ENCODE assay signal across 27 cellular contexts in genomic region chr9:37496020-37496419, GRCh38. TPM values are rescaled to one million over a fixed set of nuclear protein-coding genes. Genes with fewer than 3 reads are reported as not detected.
A peak's percentile ranks its signal among the peaks of the same experiment; 100 is the strongest.
DNase-seq lines count a peak whose midpoint lies in the region; ATAC-seq and TF ChIP-seq lines count a peak whose summit lies in the region.
"Had no signal": no experiment of that assay in that cellular context is flagged by ENCODE, and none has a peak within 500 bp of the region (broad histone marks: within the 10 kb centered on the region; RNA-seq: fewer than 3 reads in every experiment).

No MANE protein-coding gene starts in this region.

- peaks cover 5% of the 10 kb centered on the region for H3K4me1 Mint-ChIP-seq in activated CD8-positive, alpha-beta T cell treated with anti-CD3 and anti-CD28 coated beads for 36 hours (ENCODE audit: low read depth)
- peaks cover 5% of the 10 kb centered on the region for H3K4me1 Mint-ChIP-seq in activated CD8-positive, alpha-beta T cell treated with anti-CD3 and anti-CD28 coated beads, Interleukin-2, amount 10 ng/mL, durations not matched to agents 7 days and 5 days (ENCODE audit: low read depth)
- H3K4me1 Mint-ChIP-seq in T-helper 17 cell (peaks cover 5% of the 10 kb centered on the region), memory B cell (no peaks in the 10 kb centered on the region), Calu3 (ENCODE audit: low read depth, unreplicated experiment) (no peaks in the 10 kb centered on the region)
- H3K4me1 Mint-ChIP-seq: H9 had no signal

- BruUV-seq in Calu3 (replicated peaks; lab: Mats Ljungman, UMichigan): no TSS peak

- H3K4me1 ChIP-seq in thoracic aorta (ENCODE audit: control insufficient read depth in 1 of 2, low read depth in 2 of 2): peaks cover 5 to 18% of the 10 kb centered on the region in 2 donors
- H3K4me1 ChIP-seq: BLaER1 had no signal

- ATAC-seq in activated CD8-positive, alpha-beta T cell treated with anti-CD3 and anti-CD28 coated beads for 36 hours: no peak
- no peak for ATAC-seq in activated CD8-positive, alpha-beta T cell treated with anti-CD3 and anti-CD28 coated beads, Interleukin-2, amount 10 ng/mL, durations not matched to agents 7 days and 5 days
- ATAC-seq in T-helper 17 cell (no peak), memory B cell (ENCODE audit: low read depth) (no peak), thoracic aorta (ENCODE audit: insufficient number of reproducible peaks, low FRiP score, low read depth) (no peak), HG03378 (IDR thresholded peaks at IDR 0.05; ENCODE audit: unreplicated experiment) (no peak)
- ATAC-seq: Panc1 had no signal

- H3K36me3 Mint-ChIP-seq in activated CD8-positive, alpha-beta T cell treated with anti-CD3 and anti-CD28 coated beads for 36 hours (ENCODE audit: low read depth): peaks cover 64% of the 10 kb centered on the region
- H3K36me3 Mint-ChIP-seq in activated CD8-positive, alpha-beta T cell treated with anti-CD3 and anti-CD28 coated beads, Interleukin-2, amount 10 ng/mL, durations not matched to agents 7 days and 5 days (ENCODE audit: low read depth): peaks cover 69% of the 10 kb centered on the region
- H3K36me3 Mint-ChIP-seq in T-helper 17 cell (ENCODE audit: low read depth) (peaks cover 5% of the 10 kb centered on the region), memory B cell (peaks cover 28% of the 10 kb centered on the region), Calu3 (ENCODE audit: insufficient read depth, unreplicated experiment) (peaks cover 5% of the 10 kb centered on the region)

- CTCF ChIA-PET in activated CD8-positive, alpha-beta T cell treated with anti-CD3 and anti-CD28 coated beads for 36 hours (lab: Charles Lee): interaction anchor here (0.7 kb wide), 1 partner anchor 8 kb away, joined by 3 read pairs; no protein-coding TSS in a partner anchor
- CTCF ChIA-PET in activated CD8-positive, alpha-beta T cell treated with anti-CD3 and anti-CD28 coated beads, Interleukin-2, amount 10 ng/mL, durations not matched to agents 7 days and 5 days (lab: Charles Lee): no interaction called here
- CTCF ChIA-PET in Calu3 (lab: Charles Lee): no interaction called here

- intact Hi-C loops in activated CD8-positive, alpha-beta T cell treated with anti-CD3 and anti-CD28 coated beads for 36 hours (cut with micrococcal nuclease): no loop called here
- intact Hi-C loops in Calu3 (cut with micrococcal nuclease; ENCODE audit: unreplicated experiment): no loop called here

- POLR2A ChIA-PET in activated CD8-positive, alpha-beta T cell treated with anti-CD3 and anti-CD28 coated beads for 36 hours (lab: Charles Lee): interaction anchor here (0.9 to 6.2 kb wide), 9 partner anchors 9 to 96 kb away, joined by 3 to 33 read pairs (median 4); partner anchors contain the start of genes POLR1E and TOMM5
- POLR2A ChIA-PET in activated CD8-positive, alpha-beta T cell treated with anti-CD3 and anti-CD28 coated beads, Interleukin-2, amount 10 ng/mL, durations not matched to agents 7 days and 5 days (lab: Charles Lee): interaction anchor here (0.7 to 3.5 kb wide), 3 partner anchors 10 to 82 kb away, joined by 3 to 20 read pairs (median 4); partner anchors contain the start of gene POLR1E

- H3K27ac Mint-ChIP-seq in activated CD8-positive, alpha-beta T cell treated with anti-CD3 and anti-CD28 coated beads for 36 hours: peak overlapping the region; percentile 52
- H3K27ac Mint-ChIP-seq in activated CD8-positive, alpha-beta T cell treated with anti-CD3 and anti-CD28 coated beads, Interleukin-2, amount 10 ng/mL, durations not matched to agents 7 days and 5 days: no peak overlapping the region
- H3K27ac Mint-ChIP-seq in T-helper 17 cell (peak overlapping the region; percentile 45), memory B cell (peak overlapping the region; percentile 26), Calu3 (ENCODE audit: unreplicated experiment) (no peak overlapping the region)
- H3K27ac Mint-ChIP-seq: CD4-positive, alpha-beta T cell; HFFc6 had no signal

- no peaks in the 10 kb centered on the region for H3K9me3 Mint-ChIP-seq in activated CD8-positive, alpha-beta T cell treated with anti-CD3 and anti-CD28 coated beads for 36 hours
- H3K9me3 Mint-ChIP-seq in activated CD8-positive, alpha-beta T cell treated with anti-CD3 and anti-CD28 coated beads, Interleukin-2, amount 10 ng/mL, durations not matched to agents 7 days and 5 days (ENCODE audit: insufficient read depth): no peaks in the 10 kb centered on the region
- H3K9me3 Mint-ChIP-seq in memory B cell (no peaks in the 10 kb centered on the region), Calu3 (ENCODE audit: low read depth, unreplicated experiment) (no peaks in the 10 kb centered on the region)
- H3K9me3 Mint-ChIP-seq: CD4-positive, alpha-beta T cell; H9; HFFc6 had no signal

- H3K9me3 ChIP-seq in T-helper 17 cell (ENCODE audit: control insufficient read depth, low read length, poor library complexity, severe bottlenecking) (no peaks in the 10 kb centered on the region), thoracic aorta (no peaks in the 10 kb centered on the region)
- H3K9me3 ChIP-seq: BLaER1 had no signal

- peak overlapping the region; percentile 86 to 88 for H3K27ac ChIP-seq in thoracic aorta
- H3K27ac ChIP-seq: 22Rv1, BLaER1, GM23248, HL-60 had no signal

- no peak overlapping the region for H3K4me3 Mint-ChIP-seq in activated CD8-positive, alpha-beta T cell treated with anti-CD3 and anti-CD28 coated beads for 36 hours
- H3K4me3 Mint-ChIP-seq in activated CD8-positive, alpha-beta T cell treated with anti-CD3 and anti-CD28 coated beads, Interleukin-2, amount 10 ng/mL, durations not matched to agents 7 days and 5 days: no peak overlapping the region
- H3K4me3 Mint-ChIP-seq in T-helper 17 cell: no peak overlapping the region
- H3K4me3 Mint-ChIP-seq in memory B cell: no peak overlapping the region
- no peak overlapping the region for H3K4me3 Mint-ChIP-seq in Calu3 (ENCODE audit: low read depth, unreplicated experiment)
- H3K4me3 Mint-ChIP-seq: CD4-positive, alpha-beta T cell; H9; HFFc6 had no signal

- DNase-seq in activated CD8-positive, alpha-beta T cell treated with anti-CD3 and anti-CD28 coated beads for 36 hours: no peak
- no peak for DNase-seq in activated CD8-positive, alpha-beta T cell treated with anti-CD3 and anti-CD28 coated beads, Interleukin-2, amount 10 ng/mL, durations not matched to agents 7 days and 5 days
- no peak for DNase-seq in T-helper 17 cell
- DNase-seq in memory B cell (ENCODE audit: low spot score in 2 of 2): no peak
- DNase-seq in thoracic aorta (ENCODE audit: low spot score): no peak
- no peak for DNase-seq in NCI-H2029 treated with DMSO at 0.1 percent for 48 hours (lab: John Stamatoyannopoulos, UW)
- no peak for DNase-seq in Calu3
- DNase-seq: ACHN; CD4-positive, alpha-beta T cell; COR-L47; DMS 273 treated with DMSO at 0.1 percent for 48 hours; DND-41; GM23248; H9; HFFc6; KG1; NCI-H1092 treated with DMSO at 0.1 percent for 48 hours; NCI-H1436 treated with DMSO at 0.1 percent for 48 hours; NCI-H1930; NCI-H2227 treated with DMSO at 0.1 percent for 48 hours; NCI-H510A; NCI-H748 treated with DMSO at 0.1 percent for 48 hours had no signal

- H3K36me3 ChIP-seq in thoracic aorta: peaks cover 23% of the 10 kb centered on the region

- TF ChIP-seq CTCF in activated CD8-positive, alpha-beta T cell treated with anti-CD3 and anti-CD28 coated beads for 36 hours (IDR thresholded peaks at IDR 0.05): no peak
- TF ChIP-seq CTCF in thoracic aorta (IDR thresholded peaks at IDR 0.05) (no peak), Calu3 (IDR thresholded peaks at IDR 0.05; ENCODE audit: unreplicated experiment) (no peak)

- no peaks in the 10 kb centered on the region for H3K27me3 Mint-ChIP-seq in activated CD8-positive, alpha-beta T cell treated with anti-CD3 and anti-CD28 coated beads for 36 hours
- no peaks in the 10 kb centered on the region for H3K27me3 Mint-ChIP-seq in activated CD8-positive, alpha-beta T cell treated with anti-CD3 and anti-CD28 coated beads, Interleukin-2, amount 10 ng/mL, durations not matched to agents 7 days and 5 days (ENCODE audit: low read depth)
- no peaks in the 10 kb centered on the region for H3K27me3 Mint-ChIP-seq in T-helper 17 cell
- H3K27me3 Mint-ChIP-seq in memory B cell: no peaks in the 10 kb centered on the region
- no peaks in the 10 kb centered on the region for H3K27me3 Mint-ChIP-seq in Calu3 (ENCODE audit: unreplicated experiment)
- H3K27me3 Mint-ChIP-seq: CD4-positive, alpha-beta T cell had no signal

- H3K27me3 ChIP-seq in thoracic aorta (replicated peaks; ENCODE audit: insufficient read depth): no peaks in the 10 kb centered on the region
- H3K27me3 ChIP-seq: BLaER1 had no signal

- H3K4me3 ChIP-seq in thoracic aorta: peak overlapping the region; percentile 15
- H3K4me3 ChIP-seq: BLaER1, GM23248 had no signal

RNA-seq across cellular contexts. Expression of gene POLR1E, which starts 10.3 kb away (rescaled TPM):
- total RNA-seq in activated CD8-positive, alpha-beta T cell treated with anti-CD3 and anti-CD28 coated beads for 36 hours: 10 to 100 TPM; 66.9 to 70.5 TPM
- 10 to 100 TPM; 38.2 to 39.0 TPM for total RNA-seq in activated CD8-positive, alpha-beta T cell treated with anti-CD3 and anti-CD28 coated beads, Interleukin-2, amount 10 ng/mL, durations not matched to agents 7 days and 5 days
- total RNA-seq in T-helper 17 cell: 10 to 100 TPM; 28.6 to 38.3 TPM
- total RNA-seq in thoracic aorta: 10 to 100 TPM; 15.0 to 29.7 TPM
- 11.9 and 12.5 TPM in 2 replicates for total RNA-seq in Calu3 (2022)

RNA-seq across cellular contexts. Expression of gene ZBTB5, which starts 30.8 kb away (rescaled TPM):
- 1 to 10 TPM; 8.6 to 8.8 TPM for total RNA-seq in activated CD8-positive, alpha-beta T cell treated with anti-CD3 and anti-CD28 coated beads for 36 hours
- 1 to 10 TPM; 9.2 to 9.4 TPM for total RNA-seq in activated CD8-positive, alpha-beta T cell treated with anti-CD3 and anti-CD28 coated beads, Interleukin-2, amount 10 ng/mL, durations not matched to agents 7 days and 5 days
- total RNA-seq in T-helper 17 cell (10 to 100 TPM; 13.9 to 16.5 TPM), thoracic aorta (10 to 100 TPM in 1 of 2 donors, 1 to 10 TPM in 1; 8.3 to 15.0 TPM), Calu3 (2022) (4.7 and 5.3 TPM in 2 replicates)

Comparison
In these comparisons a context has a peak if more than half of its experiments do, and no peak if none do; other contexts are left out.
1. H3K27ac Mint-ChIP-seq: peak in activated CD8-positive, alpha-beta T cell treated with anti-CD3 and anti-CD28 coated beads for 36 hours (single experiment), T-helper 17 cell (single experiment) and memory B cell (single experiment); none in activated CD8-positive, alpha-beta T cell treated with anti-CD3 and anti-CD28 coated beads, Interleukin-2, amount 10 ng/mL, durations not matched to agents 7 days and 5 days (single experiment) and Calu3 (single experiment).